In the genomic region with DNA sequence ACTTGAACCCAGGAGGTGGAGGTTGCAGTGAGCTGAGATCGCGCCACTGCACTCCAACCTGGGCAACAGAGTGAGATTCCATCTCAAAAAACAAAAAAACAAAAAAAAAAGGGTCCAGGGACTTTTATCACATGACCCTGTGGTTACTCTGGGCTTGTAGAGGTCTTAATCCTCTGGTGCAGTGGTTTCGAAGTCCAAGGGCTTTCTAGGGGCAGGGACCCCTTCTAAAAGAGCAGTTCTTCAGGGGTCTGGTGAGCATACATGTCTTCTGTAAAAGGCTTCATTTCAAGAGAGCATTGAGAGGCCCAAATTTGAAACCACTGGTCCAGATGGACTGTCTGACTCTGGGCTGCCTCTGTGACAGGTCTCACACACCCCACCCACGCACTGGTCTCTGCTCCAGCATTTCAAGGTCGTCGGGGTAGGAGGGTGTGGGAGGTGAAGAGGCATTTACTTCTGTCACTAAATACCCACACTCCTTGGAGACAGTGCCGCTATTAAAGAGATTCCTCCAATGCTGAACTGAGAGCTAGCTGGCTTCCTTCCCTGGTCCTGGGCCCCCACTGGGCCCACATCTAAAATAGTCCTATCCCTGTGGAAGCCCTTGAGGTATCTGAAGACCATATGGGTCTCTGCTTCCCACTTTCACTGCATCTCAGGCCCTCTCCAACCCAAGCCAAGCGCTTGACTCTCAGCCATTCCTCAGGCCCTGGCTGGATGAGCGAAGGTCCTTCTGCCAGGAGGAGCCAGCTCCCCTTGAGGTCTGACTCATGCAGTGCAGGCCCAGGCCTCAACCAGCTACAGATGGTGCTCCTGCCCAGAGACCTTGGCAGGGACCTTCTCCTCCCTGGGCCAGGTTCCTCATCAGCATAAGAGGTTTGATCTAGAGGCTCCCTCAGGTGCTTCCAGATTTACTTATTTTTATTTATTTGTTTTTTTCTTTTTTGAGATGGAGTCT, we compare ENCODE assay signal across 9 cellular contexts. TPM values are rescaled to one million over a fixed set of nuclear protein-coding genes. Genes with fewer than 3 reads are reported as not detected.
DNase-seq lines count a peak whose midpoint lies in the region; ATAC-seq and TF ChIP-seq lines count a peak whose summit lies in the region.
"Had no signal": no experiment of that assay in that cellular context is flagged by ENCODE, and none has a peak within 500 bp of the region (broad histone marks: within the 10 kb centered on the region; RNA-seq: fewer than 3 reads in every experiment).

No MANE protein-coding gene starts in this region.

- peaks cover 30% of the 10 kb centered on the region for H3K4me1 Mint-ChIP-seq in activated CD4-positive, alpha-beta memory T cell treated with anti-CD3 and anti-CD28 coated beads for 36 hours (ENCODE audit: low read depth)

- no peak overlapping the region for H3K27ac Mint-ChIP-seq in activated CD4-positive, alpha-beta memory T cell treated with anti-CD3 and anti-CD28 coated beads for 36 hours

- no peak for DNase-seq in BJ (ENCODE audit: low read depth)
- DNase-seq in GM20000 (ENCODE audit: low spot score), result peak; percentile 39
- peak; percentile 33 for DNase-seq in activated CD4-positive, alpha-beta memory T cell treated with anti-CD3 and anti-CD28 coated beads for 36 hours
- DNase-seq in left kidney (ENCODE audit: low read depth, low spot score), result peak; percentile 69
- DNase-seq in activated CD8-positive, alpha-beta memory T cell treated with anti-CD3 and anti-CD28 coated beads, Interleukin-2, amount 50 U/mL, for 48 hours, result no peak
- no peak for DNase-seq in NCI-H2227 (lab: John Stamatoyannopoulos, UW; ENCODE audit: unreplicated experiment)
- DNase-seq: activated gamma-delta T cell treated with Interleukin-2 at 50 U/mL for 16 hours had no signal

- CTCF ChIA-PET in BJ (lab: Yijun Ruan, JAX), result interaction anchor here (0.7 to 11.2 kb wide), 5 partner anchors 12 to 136 kb away, joined by 3 to 119 read pairs (median 5); no protein-coding TSS in a partner anchor
- CTCF ChIA-PET in activated CD4-positive, alpha-beta memory T cell treated with anti-CD3 and anti-CD28 coated beads for 36 hours (lab: Charles Lee), result interaction anchor here (0.6 to 8.4 kb wide), 7 partner anchors 12 to 154 kb away, joined by 3 to 56 read pairs (median 6); no protein-coding TSS in a partner anchor

- H3K27me3 Mint-ChIP-seq in activated CD4-positive, alpha-beta memory T cell treated with anti-CD3 and anti-CD28 coated beads for 36 hours, result no peaks in the 10 kb centered on the region

- POLR2A ChIA-PET in BJ (lab: Charles Lee), result no interaction called here
- POLR2A ChIA-PET in activated CD4-positive, alpha-beta memory T cell treated with anti-CD3 and anti-CD28 coated beads for 36 hours (lab: Charles Lee), result interaction anchor here (1.6 kb wide), 1 partner anchor 59 kb away, joined by 15 read pairs; a partner anchor contains a TSS

- no peaks in the 10 kb centered on the region for H3K9me3 Mint-ChIP-seq in activated CD4-positive, alpha-beta memory T cell treated with anti-CD3 and anti-CD28 coated beads for 36 hours

- no peak overlapping the region for H3K4me3 Mint-ChIP-seq in activated CD4-positive, alpha-beta memory T cell treated with anti-CD3 and anti-CD28 coated beads for 36 hours

- no peaks in the 10 kb centered on the region; the same call in 1 of the 2 replicates for H3K36me3 ChIP-seq in BJ (ENCODE audit: control insufficient read depth, insufficient read depth, low read length)

- peak; percentile 31 for TF ChIP-seq CTCF in BJ (IDR thresholded peaks at IDR 0.05; ENCODE audit: insufficient read depth, low read depth, low read length)
- no peak for TF ChIP-seq CTCF in GM20000 (IDR thresholded peaks at IDR 0.05; ENCODE audit: extremely low read depth, missing control alignments)

- no peaks in the 10 kb centered on the region for H3K27me3 ChIP-seq in BJ (ENCODE audit: control insufficient read depth, insufficient read depth, low read length)

- intact Hi-C loops in activated CD4-positive, alpha-beta memory T cell treated with anti-CD3 and anti-CD28 coated beads for 36 hours (cut with micrococcal nuclease), result no loop called here

- peaks cover 15% of the 10 kb centered on the region for H3K36me3 Mint-ChIP-seq in activated CD4-positive, alpha-beta memory T cell treated with anti-CD3 and anti-CD28 coated beads for 36 hours

- no peak overlapping the region for H3K4me3 ChIP-seq in BJ (ENCODE audit: low read depth, low read length)

- no peak for ATAC-seq in GM18498 (IDR thresholded peaks at IDR 0.05; ENCODE audit: unreplicated experiment)
- no peak for ATAC-seq in HG02840 (IDR thresholded peaks at IDR 0.05; ENCODE audit: low FRiP score, unreplicated experiment)

RNA-seq across cellular contexts. Expression of a gene that starts 44.8 kb away (rescaled TPM):
- 1.1 and 1.6 TPM in 2 replicates for polyA plus RNA-seq in BJ (2011; rRNA removed)
- polyA minus RNA-seq in BJ (2011; rRNA and poly(A)+ RNA removed), result 1.3 and 1.7 TPM in 2 replicates
- 1 to 10 TPM; 2.6 to 4.1 TPM for total RNA-seq in activated CD4-positive, alpha-beta memory T cell treated with anti-CD3 and anti-CD28 coated beads for 36 hours

Comparison
In these comparisons a context has a peak if more than half of its experiments do, and no peak if none do; other contexts are left out.
1. DNase-seq: peak in GM20000 (single experiment), activated CD4-positive, alpha-beta memory T cell treated with anti-CD3 and anti-CD28 coated beads for 36 hours (single experiment) and left kidney (single experiment); none in BJ (single experiment), activated CD8-positive, alpha-beta memory T cell treated with anti-CD3 and anti-CD28 coated beads, Interleukin-2, amount 50 U/mL, for 48 hours (single experiment) and NCI-H2227 (single experiment).